1 cellular context compared by ENCODE assay signal in genomic region chr2:85356186-85356585, GRCh38.
TF ChIP-seq lines count a peak whose summit lies in the region.

No MANE protein-coding gene starts in this region.

TF ChIP-seq in neural cell, 6 proteins besides CTCF, POLR2A, EP300 and RAD21 (continued from another document):
- no peak for TF ChIP-seq REST (IDR thresholded peaks at IDR 0.05; ENCODE audit: borderline replicate concordance)
- no peak for TF ChIP-seq POLR2AphosphoS5 (IDR thresholded peaks at IDR 0.05)
